ENCODE assay signal across 20 cellular contexts in genomic region chr22:27642104-27642800, GRCh38.
A peak's percentile ranks its signal among the peaks of the same experiment; 100 is the strongest.
DNase-seq lines count a peak whose midpoint lies in the region; ATAC-seq and TF ChIP-seq lines count a peak whose summit lies in the region.
"Had no signal": no experiment of that assay in that cellular context is flagged by ENCODE, and none has a peak within 500 bp of the region (broad histone marks: within the 10 kb centered on the region; RNA-seq: fewer than 3 reads in every experiment).

No MANE protein-coding gene starts in this region.

- no peaks in the 10 kb centered on the region for H3K9me3 ChIP-seq in SJCRH30 (replicated peaks)
- H3K9me3 ChIP-seq: HAP-1, upper lobe of right lung had no signal

- H3K27ac ChIP-seq in SJCRH30 (peak overlapping the region; percentile 96), brain microvascular endothelial cell (no peak overlapping the region)
- H3K27ac ChIP-seq: upper lobe of right lung had no signal

- DNase-seq in C1 segment of cervical spinal cord (lab: John Stamatoyannopoulos, UW) (peak in 13 of 14 donors; percentile 8 to 94 (median 85)), SJCRH30 (peak; percentile 94), hypothalamus (lab: John Stamatoyannopoulos, UW) (peak in 50 of 51 donors; percentile 9 to 98 (median 83)), pons (ENCODE audit: low spot score) (peak; percentile 95), brain microvascular endothelial cell (no peak), NCI-H2196 treated with DMSO at 0.1 percent for 48 hours (lab: John Stamatoyannopoulos, UW; ENCODE audit: unreplicated experiment) (no peak), NCI-H1930 (lab: John Stamatoyannopoulos, UW) (no peak)
- DNase-seq: amniotic stem cell; CD8-positive, alpha-beta memory T cell; cortex of kidney; IMR-90; left colon; naive B cell; NCI-H2171 treated with DMSO at 0.1 percent for 48 hours; Right ventricle myocardium superior; T-helper 2 cell; upper lobe of right lung had no signal

- in situ Hi-C loops in brain microvascular endothelial cell (cut with HindIII; ENCODE audit: low pct_ligation_motif_present, low sequenced_read_pairs): no loop called here

- TF ChIP-seq CTCF in brain microvascular endothelial cell (IDR thresholded peaks at IDR 0.05; ENCODE audit: low read depth, low read length, missing control alignments): no peak

- H3K27me3 ChIP-seq in SJCRH30: no peaks in the 10 kb centered on the region
- H3K27me3 ChIP-seq in brain microvascular endothelial cell (replicated peaks): no peaks in the 10 kb centered on the region
- H3K27me3 ChIP-seq: upper lobe of right lung had no signal

- no peaks in the 10 kb centered on the region for H3K36me3 ChIP-seq in SJCRH30
- H3K36me3 ChIP-seq in brain microvascular endothelial cell (replicated peaks): no peaks in the 10 kb centered on the region
- H3K36me3 ChIP-seq: HAP-1, upper lobe of right lung had no signal

- ATAC-seq in HG03108 (IDR thresholded peaks at IDR 0.05; ENCODE audit: unreplicated experiment): no peak
- ATAC-seq: left colon, upper lobe of right lung had no signal

- peaks cover 49% of the 10 kb centered on the region for H3K4me1 ChIP-seq in SJCRH30
- H3K4me1 ChIP-seq: HAP-1, upper lobe of right lung had no signal

- H3K4me3 ChIP-seq in SJCRH30 (no peak overlapping the region), brain microvascular endothelial cell (ENCODE audit: low read depth, low read length) (no peak overlapping the region)
- H3K4me3 ChIP-seq: HAP-1, skin epidermis, upper lobe of right lung had no signal

Comparison
In these comparisons a context has a peak if more than half of its experiments do, and no peak if none do; other contexts are left out.
1. DNase-seq: peak in C1 segment of cervical spinal cord (13 of 14), SJCRH30 (2 of 2), hypothalamus (50 of 51) and pons (single experiment); none in brain microvascular endothelial cell (single experiment), NCI-H2196 treated with DMSO at 0.1 percent for 48 hours (single experiment) and NCI-H1930 (0 of 2).